8 cellular contexts compared by ENCODE assay signal in genomic region chr3:184315506-184315867, GRCh38. TPM values are rescaled to one million over a fixed set of nuclear protein-coding genes. Genes with fewer than 3 reads are reported as not detected.
DNase-seq lines count a peak whose midpoint lies in the region; ATAC-seq and TF ChIP-seq lines count a peak whose summit lies in the region.

No MANE protein-coding gene starts in this region.

- H3K4me3 ChIP-seq in dorsolateral prefrontal cortex (peak overlapping the region; percentile 44 to 88 (median 81)), neural cell (ENCODE audit: low read length) (peak overlapping the region; percentile 87)

- no peaks in the 10 kb centered on the region for H3K27me3 Mint-ChIP-seq in activated T-cell treated with anti-CD3 and anti-CD28 coated beads, Interleukin-2, amount 50 U/mL, for 72 hours (ENCODE audit: low read depth)

- H3K9ac ChIP-seq in neural cell (ENCODE audit: low read length) = peak overlapping the region; percentile 81

- peak overlapping the region; percentile 90 for H3K27ac Mint-ChIP-seq in activated T-cell treated with anti-CD3 and anti-CD28 coated beads, Interleukin-2, amount 50 U/mL, for 72 hours

- no peaks in the 10 kb centered on the region for H3K9me2 ChIP-seq in neural cell (ENCODE audit: insufficient read depth, low read length)

- H3K27ac ChIP-seq in dorsolateral prefrontal cortex (peak overlapping the region in 58 of 59 donors; percentile 7 to 97 (median 92)), neural cell (ENCODE audit: low read length) (peak overlapping the region; percentile 62)

- H3K27me3 ChIP-seq in dorsolateral prefrontal cortex (no peaks in the 10 kb centered on the region), neural cell (ENCODE audit: insufficient read depth, low read depth, low read length) (no peaks in the 10 kb centered on the region)

- peak overlapping the region; percentile 79 to 80 for H3K4me3 Mint-ChIP-seq in activated T-cell treated with anti-CD3 and anti-CD28 coated beads, Interleukin-2, amount 50 U/mL, for 72 hours

- no peaks in the 10 kb centered on the region for H4K20me1 ChIP-seq in neural cell (ENCODE audit: insufficient read depth)

- peak overlapping the region; percentile 89 for H3K4me2 ChIP-seq in neural cell (ENCODE audit: low read length)

- ATAC-seq in activated T-cell treated with anti-CD3 and anti-CD28 coated beads, Interleukin-2, amount 50 U/mL, for 72 hours (replicated peaks in 1 of 2) = peak in 1 of 2 donors; percentile 3

- peaks cover 13 to 21% of the 10 kb centered on the region in 2 donors for H3K36me3 Mint-ChIP-seq in activated T-cell treated with anti-CD3 and anti-CD28 coated beads, Interleukin-2, amount 50 U/mL, for 72 hours (ENCODE audit: insufficient read depth in 2 of 2)

- no peaks in the 10 kb centered on the region for H3K9me3 Mint-ChIP-seq in activated T-cell treated with anti-CD3 and anti-CD28 coated beads, Interleukin-2, amount 50 U/mL, for 72 hours

- TF ChIP-seq CTCF in dorsolateral prefrontal cortex (IDR thresholded peaks at IDR 0.05 in 54 of 56, conservative IDR thresholded peaks at IDR 0.05 in 2 of 56; ENCODE audit: low read depth in 1 of 56, partially characterized antibody in 56 of 56) (no peak), neural cell (IDR thresholded peaks at IDR 0.05; ENCODE audit: poor library complexity, severe bottlenecking) (no peak)

- TF ChIP-seq EP300 in neural cell (conservative IDR thresholded peaks at IDR 0.05; ENCODE audit: poor library complexity, severe bottlenecking) = no peak

- no peak for DNase-seq in activated T-cell treated with anti-CD3 and anti-CD28 coated beads, Interleukin-2, amount 50 U/mL, for 72 hours
- DNase-seq in activated T-cell treated with anti-CD3 and anti-CD28 coated beads for 4 hours = no peak
- DNase-seq in NCI-H69 (lab: John Stamatoyannopoulos, UW) = peak; percentile 70
- no peak for DNase-seq in dorsolateral prefrontal cortex
- DNase-seq in NCI-H2227 (lab: John Stamatoyannopoulos, UW; ENCODE audit: unreplicated experiment) = no peak
- DNase-seq in ureter (ENCODE audit: low spot score) = no peak
- DNase-seq in activated CD4-positive, alpha-beta T cell treated with anti-CD3 and anti-CD28 coated beads, Interleukin-2, amount 50 U/mL, for 4 hours = no peak

- H3K9me3 ChIP-seq in neural cell (ENCODE audit: low read length) = no peaks in the 10 kb centered on the region

- no peaks in the 10 kb centered on the region for H3F3A ChIP-seq in neural cell (ENCODE audit: insufficient read depth, low read length, poor library complexity, severe bottlenecking)

- peaks cover 35% of the 10 kb centered on the region for H3K79me2 ChIP-seq in neural cell (replicated peaks; ENCODE audit: insufficient read depth, low read length)

- no peak for TF ChIP-seq RAD21 in neural cell (conservative IDR thresholded peaks at IDR 0.05)

- intact Hi-C loops in dorsolateral prefrontal cortex (cut with DNase I) = loop anchor here in 1 of 2 donors (2.0 to 5.0 kb wide), 2 partner anchors 17 to 138 kb away; partner anchors contain the start of gene PSMD2

- no peaks in the 10 kb centered on the region for H3K36me3 ChIP-seq in neural cell (ENCODE audit: insufficient read depth, low read length)

- no peak overlapping the region for H2AFZ ChIP-seq in neural cell (ENCODE audit: low read depth, low read length)

- H3K4me1 Mint-ChIP-seq in activated T-cell treated with anti-CD3 and anti-CD28 coated beads, Interleukin-2, amount 50 U/mL, for 72 hours (ENCODE audit: low read depth) = peaks cover 41% of the 10 kb centered on the region

TF ChIP-seq in neural cell, 6 proteins besides CTCF, POLR2A, EP300 and RAD21:
- TF ChIP-seq REST (IDR thresholded peaks at IDR 0.05; ENCODE audit: borderline replicate concordance) (no peak), EZH2 (IDR thresholded peaks at IDR 0.05; ENCODE audit: borderline replicate concordance, insufficient read depth, low read length, poor library complexity, severe bottlenecking) (no peak), TAF1 (IDR thresholded peaks at IDR 0.05; ENCODE audit: low read depth) (no peak), SMC3 (conservative IDR thresholded peaks at IDR 0.05; ENCODE audit: poor library complexity) (no peak), MXI1 (conservative IDR thresholded peaks at IDR 0.05; ENCODE audit: poor library complexity, severe bottlenecking) (no peak)

RNA-seq across cellular contexts. Expression of gene EIF4G1, which starts 1.1 kb away (rescaled TPM):
- total RNA-seq in activated T-cell treated with anti-CD3 and anti-CD28 coated beads, Interleukin-2, amount 50 U/mL, for 72 hours = 100 to 1,000 TPM; 274 to 305 TPM
- 100 to 1,000 TPM; 152 to 287 (median 190) TPM for total RNA-seq in dorsolateral prefrontal cortex
- polyA plus RNA-seq in neural cell = 66.9 and 80.0 TPM in 2 replicates
- polyA minus RNA-seq in neural cell = 90.1 and 101 TPM in 2 replicates
- 351 TPM for total RNA-seq in ureter

RNA-seq across cellular contexts. Expression of gene PSMD2, which starts 16.4 kb away (rescaled TPM):
- total RNA-seq in activated T-cell treated with anti-CD3 and anti-CD28 coated beads, Interleukin-2, amount 50 U/mL, for 72 hours = 100 to 1,000 TPM; 169 to 184 TPM
- total RNA-seq in dorsolateral prefrontal cortex (100 to 1,000 TPM; 147 to 269 (median 208) TPM), ureter (136 TPM)
- 319 and 363 TPM in 2 replicates for polyA plus RNA-seq in neural cell
- 411 and 429 TPM in 2 replicates for polyA minus RNA-seq in neural cell

RNA-seq across cellular contexts. Expression of gene FAM131A, which starts 21.9 kb away (rescaled TPM):
- 1 to 10 TPM; 6.6 to 7.6 TPM for total RNA-seq in activated T-cell treated with anti-CD3 and anti-CD28 coated beads, Interleukin-2, amount 50 U/mL, for 72 hours
- 100 to 1,000 TPM in 106 of 120 experiments, 10 to 100 TPM in 14; 76.8 to 195 (median 128) TPM for total RNA-seq in dorsolateral prefrontal cortex
- polyA plus RNA-seq in neural cell = 141 and 154 TPM in 2 replicates
- polyA minus RNA-seq in neural cell = 103 and 117 TPM in 2 replicates
- total RNA-seq in ureter = 13.5 TPM

RNA-seq across cellular contexts. Expression of gene ECE2, which starts 39.7 kb away (rescaled TPM):
- not detected for total RNA-seq in activated T-cell treated with anti-CD3 and anti-CD28 coated beads, Interleukin-2, amount 50 U/mL, for 72 hours
- 10 to 100 TPM in 114 of 120 experiments, 1 to 10 TPM in 6; 2.6 to 38.7 (median 18.0) TPM for total RNA-seq in dorsolateral prefrontal cortex
- 0.22 and 0.42 TPM in 2 replicates for polyA plus RNA-seq in neural cell
- polyA minus RNA-seq in neural cell = not detected in 2 replicates
- 0.81 TPM for total RNA-seq in ureter

RNA-seq across cellular contexts. Expression of gene CLCN2, which starts 45.9 kb away (rescaled TPM):
- 1 to 10 TPM; 3.1 to 3.9 TPM for total RNA-seq in activated T-cell treated with anti-CD3 and anti-CD28 coated beads, Interleukin-2, amount 50 U/mL, for 72 hours
- 10 to 100 TPM; 11.7 to 50.5 (median 26.1) TPM for total RNA-seq in dorsolateral prefrontal cortex
- 13.4 and 14.0 TPM in 2 replicates for polyA plus RNA-seq in neural cell
- 16.1 and 17.4 TPM in 2 replicates for polyA minus RNA-seq in neural cell
- total RNA-seq in ureter = 11.7 TPM
